In the genomic region with DNA sequence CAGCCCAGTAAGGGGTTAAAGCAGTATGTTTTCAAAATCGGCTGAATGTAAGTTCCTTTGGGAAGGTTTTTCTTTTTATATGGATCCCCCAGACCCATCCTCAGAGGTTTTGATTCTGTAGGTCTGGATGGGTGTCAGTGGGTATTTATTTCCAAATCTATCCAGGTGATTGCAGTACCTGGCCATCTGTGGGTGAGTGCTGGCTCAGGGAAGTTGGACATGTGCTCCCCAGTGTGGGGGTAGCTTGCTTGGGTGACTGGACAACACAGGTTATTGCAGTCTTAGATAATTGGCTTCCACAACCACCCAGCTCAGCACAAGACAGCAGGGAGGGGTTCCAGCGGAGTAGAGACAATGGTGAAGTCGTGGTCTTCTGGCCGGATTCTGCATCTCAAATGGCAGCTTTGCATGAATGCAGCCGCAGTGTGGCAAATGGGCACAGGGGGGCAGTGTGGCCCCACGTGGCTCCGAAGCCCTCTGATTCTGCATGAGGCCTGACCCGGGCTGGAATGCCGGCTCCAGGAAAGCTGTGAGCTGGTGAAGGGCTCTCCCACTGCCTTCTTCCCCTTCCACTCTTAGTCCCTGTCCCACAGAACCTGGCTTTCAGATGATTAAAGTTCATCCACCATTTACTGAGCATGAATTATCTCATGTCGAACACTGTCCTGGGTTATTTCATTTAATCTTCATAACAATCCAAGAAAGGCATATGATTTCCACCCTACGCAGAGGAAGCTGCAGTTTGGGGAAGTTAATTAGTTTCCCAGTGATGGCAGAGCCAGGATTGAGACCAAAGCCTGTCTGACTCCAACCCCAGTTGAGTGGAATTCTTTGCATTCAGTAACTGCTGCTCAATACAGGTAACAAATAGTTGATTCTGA, we compare ENCODE assay signal across 1 cellular context.
A peak's percentile ranks its signal among the peaks of the same experiment; 100 is the strongest.
TF ChIP-seq lines count a peak whose summit lies in the region.

No MANE protein-coding gene starts in this region.

TF ChIP-seq in GM12878, 131 proteins besides CTCF, POLR2A, EP300 and RAD21 (continued from another document):
- TF ChIP-seq NFYA (IDR thresholded peaks at IDR 0.05; ENCODE audit: borderline replicate concordance, low read depth, low read length) (no peak), CBX3 (IDR thresholded peaks at IDR 0.05; ENCODE audit: borderline replicate concordance, low read depth) (no peak), USF2 (IDR thresholded peaks at IDR 0.05; ENCODE audit: borderline replicate concordance, low read depth, low read length) (no peak), JUNB (IDR thresholded peaks at IDR 0.05) (no peak), BRCA1 (IDR thresholded peaks at IDR 0.05; ENCODE audit: low read depth, low read length) (no peak), NFXL1 (IDR thresholded peaks at IDR 0.05; ENCODE audit: borderline replicate concordance) (no peak), SP1 (IDR thresholded peaks at IDR 0.05; ENCODE audit: low read depth, low read length) (no peak), SMC3 (IDR thresholded peaks at IDR 0.05; ENCODE audit: borderline replicate concordance, low read length) (peak; percentile 97), KDM1A (IDR thresholded peaks at IDR 0.05; ENCODE audit: borderline replicate concordance) (no peak), WRNIP1 (IDR thresholded peaks at IDR 0.05; ENCODE audit: borderline replicate concordance, low read depth, low read length) (no peak), ZNF687 (IDR thresholded peaks at IDR 0.05) (no peak), RUNX3 (IDR thresholded peaks at IDR 0.05; ENCODE audit: low read length) (peak; percentile 36; the same call in 1 of the 2 replicates), E4F1 (IDR thresholded peaks at IDR 0.05; ENCODE audit: borderline replicate concordance, partially characterized antibody) (no peak), ATF2 (IDR thresholded peaks at IDR 0.05; ENCODE audit: low read length) (no peak), EGR1 (IDR thresholded peaks at IDR 0.05; ENCODE audit: borderline replicate concordance in 1 of 2, low read depth in 2 of 2, low read length in 2 of 2) (no peak), TCF12 (IDR thresholded peaks at IDR 0.05; ENCODE audit: low read depth, low read length) (no peak), IKZF1 (conservative IDR thresholded peaks at IDR 0.05) (no peak; the same call in 1 of the 2 replicates), RCOR1 (conservative IDR thresholded peaks at IDR 0.05; ENCODE audit: low read depth, low read length) (no peak), FOXM1 (IDR thresholded peaks at IDR 0.05; ENCODE audit: low read depth, low read length) (no peak), PAX8 (IDR thresholded peaks at IDR 0.05) (no peak), ZNF217 (IDR thresholded peaks at IDR 0.05) (no peak), CHD1 (IDR thresholded peaks at IDR 0.05; ENCODE audit: low read depth, low read length) (no peak), MAX (IDR thresholded peaks at IDR 0.05; ENCODE audit: low read depth, low read length) (0 out of 2 replicates have a peak, but pooled peaks have one; percentile 20), HDGF (IDR thresholded peaks at IDR 0.05) (peak; percentile 12; the same call in 1 of the 2 replicates), RB1 (IDR thresholded peaks at IDR 0.05; ENCODE audit: borderline replicate concordance) (peak; percentile 29; the same call in 1 of the 2 replicates), STAT1 (conservative IDR thresholded peaks at IDR 0.05) (no peak), POU2F2 (IDR thresholded peaks at IDR 0.05; ENCODE audit: borderline replicate concordance, low read depth, low read length) (peak; percentile 87; the same call in 1 of the 3 replicates), SIX5 (IDR thresholded peaks at IDR 0.05; ENCODE audit: low read depth, low read length, severe bottlenecking) (no peak), SREBF2 (IDR thresholded peaks at IDR 0.05; ENCODE audit: low read length) (no peak), IRF4 (IDR thresholded peaks at IDR 0.05; ENCODE audit: low read depth, low read length) (no peak), STAT3 (IDR thresholded peaks at IDR 0.05; ENCODE audit: low read depth, low read length) (no peak), JUND (IDR thresholded peaks at IDR 0.05; ENCODE audit: low read depth, low read length) (no peak), YY1 (IDR thresholded peaks at IDR 0.05; ENCODE audit: low read depth, low read length) (peak; percentile 86), ZNF207 (IDR thresholded peaks at IDR 0.05; ENCODE audit: borderline replicate concordance) (0 out of 2 replicates have a peak, but pooled peaks have one; percentile 46), NBN (IDR thresholded peaks at IDR 0.05) (no peak), SMARCA5 (IDR thresholded peaks at IDR 0.05) (0 out of 2 replicates have a peak, but pooled peaks have one; percentile 63), SIN3A (IDR thresholded peaks at IDR 0.05; ENCODE audit: low read depth, low read length) (no peak), MTA2 (IDR thresholded peaks at IDR 0.05; ENCODE audit: low read depth) (no peak), CHD4 (IDR thresholded peaks at IDR 0.05) (no peak), NFIC (IDR thresholded peaks at IDR 0.05; ENCODE audit: low read depth, low read length) (no peak), TARDBP (IDR thresholded peaks at IDR 0.05; ENCODE audit: borderline replicate concordance) (no peak), PAX5 (IDR thresholded peaks at IDR 0.05; ENCODE audit: borderline replicate concordance, low read depth, low read length) (peak; percentile 60; the same call in 1 of the 2 replicates)
- TF ChIP-seq, protein P1, sequence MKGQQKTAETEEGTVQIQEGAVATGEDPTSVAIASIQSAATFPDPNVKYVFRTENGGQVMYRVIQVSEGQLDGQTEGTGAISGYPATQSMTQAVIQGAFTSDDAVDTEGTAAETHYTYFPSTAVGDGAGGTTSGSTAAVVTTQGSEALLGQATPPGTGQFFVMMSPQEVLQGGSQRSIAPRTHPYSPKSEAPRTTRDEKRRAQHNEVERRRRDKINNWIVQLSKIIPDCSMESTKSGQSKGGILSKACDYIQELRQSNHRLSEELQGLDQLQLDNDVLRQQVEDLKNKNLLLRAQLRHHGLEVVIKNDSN (IDR thresholded peaks at IDR 0.05; ENCODE audit: borderline replicate concordance, extremely low read length, insufficient read depth, low read depth, low read length), result no peak
